ENCODE assay signal across 21 cellular contexts in genomic region chr1:102937401-102937800, GRCh38.
"Had no signal": no experiment of that assay in that cellular context is flagged by ENCODE, and none has a peak within 500 bp of the region (broad histone marks: within the 10 kb centered on the region; RNA-seq: fewer than 3 reads in every experiment).

No MANE protein-coding gene starts in this region.

- H3K27me3 ChIP-seq: foreskin keratinocyte, spleen, testis, tibial nerve, upper lobe of right lung, vagina had no signal

- H3K4me3 ChIP-seq: lung, psoas muscle, spleen, testis, tibial nerve, upper lobe of right lung, vagina had no signal

- H3K27me3 Mint-ChIP-seq: natural killer cell treated with Interleukin-12 subunit alpha and Interleukin-12 subunit beta and Interleukin-15 and Interleukin-18, amount 100 ng/mL, for 72 hours; stimulated activated memory B cell treated with anti-CD40 and anti-IgM and Interleukin-4, amounts not matched to agents 10 μg/mL and 1 μg/mL and 100 μg/mL, for 72 hours; stimulated activated naive CD8-positive, alpha-beta T cell treated with anti-CD3 and anti-CD28 coated beads, Interleukin-15, amount 100 ng/mL, for 72 hours had no signal

- H3K4me1 ChIP-seq: psoas muscle, spleen, testis, tibial nerve, upper lobe of right lung, vagina had no signal

- H3K4me3 Mint-ChIP-seq: natural killer cell treated with Interleukin-12 subunit alpha and Interleukin-12 subunit beta and Interleukin-15 and Interleukin-18, amount 100 ng/mL, for 72 hours; stimulated activated memory B cell treated with anti-CD40 and anti-IgM and Interleukin-4, amounts not matched to agents 10 μg/mL and 1 μg/mL and 100 μg/mL, for 72 hours; stimulated activated naive CD8-positive, alpha-beta T cell treated with anti-CD3 and anti-CD28 coated beads, Interleukin-15, amount 100 ng/mL, for 72 hours had no signal

- H3K9me3 ChIP-seq: psoas muscle, spleen, testis, tibial nerve, upper lobe of right lung, vagina had no signal

- H3K9me3 Mint-ChIP-seq: stimulated activated memory B cell treated with anti-CD40 and anti-IgM and Interleukin-4, amounts not matched to agents 10 μg/mL and 1 μg/mL and 100 μg/mL, for 72 hours had no signal

- ATAC-seq: foreskin keratinocyte; left colon; left ventricle myocardium superior; natural killer cell treated with Interleukin-12 subunit alpha and Interleukin-12 subunit beta and Interleukin-15 and Interleukin-18, amount 100 ng/mL, for 72 hours; psoas muscle; sciatic nerve; stimulated activated memory B cell treated with anti-CD40 and anti-IgM and Interleukin-4, amounts not matched to agents 10 μg/mL and 1 μg/mL and 100 μg/mL, for 72 hours; stimulated activated naive CD8-positive, alpha-beta T cell treated with anti-CD3 and anti-CD28 coated beads, Interleukin-15, amount 100 ng/mL, for 72 hours; upper lobe of right lung had no signal

- H3K36me3 ChIP-seq: spleen, tibial nerve, upper lobe of right lung, vagina had no signal

- H3K27ac ChIP-seq: foreskin keratinocyte, psoas muscle, spleen, testis, tibial nerve, upper lobe of right lung, vagina had no signal

- H3K36me3 Mint-ChIP-seq: natural killer cell treated with Interleukin-12 subunit alpha and Interleukin-12 subunit beta and Interleukin-15 and Interleukin-18, amount 100 ng/mL, for 72 hours; stimulated activated memory B cell treated with anti-CD40 and anti-IgM and Interleukin-4, amounts not matched to agents 10 μg/mL and 1 μg/mL and 100 μg/mL, for 72 hours had no signal

- H3K4me1 Mint-ChIP-seq: stimulated activated memory B cell treated with anti-CD40 and anti-IgM and Interleukin-4, amounts not matched to agents 10 μg/mL and 1 μg/mL and 100 μg/mL, for 72 hours; stimulated activated naive CD8-positive, alpha-beta T cell treated with anti-CD3 and anti-CD28 coated beads, Interleukin-15, amount 100 ng/mL, for 72 hours had no signal

- H3K27ac Mint-ChIP-seq: natural killer cell treated with Interleukin-12 subunit alpha and Interleukin-12 subunit beta and Interleukin-15 and Interleukin-18, amount 100 ng/mL, for 72 hours; stimulated activated memory B cell treated with anti-CD40 and anti-IgM and Interleukin-4, amounts not matched to agents 10 μg/mL and 1 μg/mL and 100 μg/mL, for 72 hours; stimulated activated naive CD8-positive, alpha-beta T cell treated with anti-CD3 and anti-CD28 coated beads, Interleukin-15, amount 100 ng/mL, for 72 hours had no signal

- DNase-seq: dermis blood vessel endothelial cell; foreskin keratinocyte; left colon; left ventricle myocardium superior; mesenchymal stem cell; midbrain; psoas muscle; retina; spleen; stimulated activated CD4-positive, alpha-beta T cell treated with anti-CD3 and anti-CD28 coated beads, Interleukin-15, amount 100 ng/mL, for 24 hours; stimulated activated CD4-positive, alpha-beta T cell treated with anti-CD3 and anti-CD28 coated beads, Interleukin-1b, Interleukin-23, amount 100 ng/mL, for 48 hours; stimulated activated CD4-positive, alpha-beta T cell treated with anti-CD3 and anti-CD28 coated beads, Interleukin-4, amount 100 ng/mL, for 24 hours; stimulated activated naive CD8-positive, alpha-beta T cell treated with anti-CD3 and anti-CD28 coated beads, Interleukin-15, amount 100 ng/mL, for 72 hours; testis; upper lobe of right lung had no signal
